Comparison of ENCODE assay signal across 1 cellular context in the genomic region with DNA sequence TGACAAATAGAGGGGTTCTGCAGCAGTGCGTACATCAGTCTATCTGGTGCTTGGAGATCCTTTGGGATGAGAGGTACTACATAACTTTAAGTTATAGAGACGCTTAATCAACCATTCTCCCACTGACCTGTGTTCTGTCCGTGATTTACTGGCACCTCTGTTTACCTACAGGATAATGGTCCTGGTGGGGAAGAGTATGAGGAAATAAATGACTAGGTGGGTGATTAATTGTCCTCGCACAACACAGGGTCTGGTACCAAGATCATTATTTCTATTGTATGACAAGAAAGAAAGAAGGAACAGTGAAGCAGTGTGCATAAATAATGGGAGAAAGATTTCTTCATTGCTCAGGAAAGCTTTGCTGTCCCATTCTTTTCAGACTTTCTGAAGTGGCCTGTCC.
TF ChIP-seq lines count a peak whose summit lies in the region.

No MANE protein-coding gene starts in this region.

TF ChIP-seq in IMR-90, 13 proteins besides CTCF, POLR2A, EP300 and RAD21 (continued from another document):
- TF ChIP-seq FOS (IDR thresholded peaks at IDR 0.05; ENCODE audit: low read depth, low read length) = no peak
- TF ChIP-seq CHD1 (IDR thresholded peaks at IDR 0.05; ENCODE audit: low read depth, low read length) = no peak
- TF ChIP-seq, protein P1, sequence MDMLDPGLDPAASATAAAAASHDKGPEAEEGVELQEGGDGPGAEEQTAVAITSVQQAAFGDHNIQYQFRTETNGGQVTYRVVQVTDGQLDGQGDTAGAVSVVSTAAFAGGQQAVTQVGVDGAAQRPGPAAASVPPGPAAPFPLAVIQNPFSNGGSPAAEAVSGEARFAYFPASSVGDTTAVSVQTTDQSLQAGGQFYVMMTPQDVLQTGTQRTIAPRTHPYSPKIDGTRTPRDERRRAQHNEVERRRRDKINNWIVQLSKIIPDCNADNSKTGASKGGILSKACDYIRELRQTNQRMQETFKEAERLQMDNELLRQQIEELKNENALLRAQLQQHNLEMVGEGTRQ (IDR thresholded peaks at IDR 0.05; ENCODE audit: low read depth, low read length) = no peak
- TF ChIP-seq MAFK (IDR thresholded peaks at IDR 0.05; ENCODE audit: low read depth, low read length) = no peak
TF ChIP-seq in IMR-90: peak in this region for 0.
